9 cellular contexts compared by ENCODE assay signal in the genomic region with DNA sequence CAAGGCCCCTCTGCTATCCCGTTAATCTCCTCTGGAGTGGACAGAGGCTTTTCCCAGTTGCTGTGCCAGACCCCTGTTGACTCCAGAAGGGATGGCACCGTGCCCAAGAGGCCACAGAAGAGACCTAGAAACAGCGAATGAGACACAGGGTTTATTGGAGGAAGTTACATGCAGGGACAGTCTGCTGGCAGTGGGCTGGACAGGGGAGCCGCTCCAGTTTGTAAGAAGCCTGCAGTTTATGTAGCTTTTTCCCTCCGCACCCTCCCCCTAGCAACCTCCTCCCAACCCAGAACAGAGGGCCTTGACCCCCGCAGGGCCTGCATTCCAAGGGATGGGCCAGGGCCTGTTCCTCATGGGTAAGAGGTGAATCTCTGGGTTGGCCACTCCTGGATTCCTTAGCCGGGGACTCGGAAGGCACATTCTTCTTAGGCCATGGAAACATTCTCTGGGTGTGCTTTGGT.
DNase-seq lines count a peak whose midpoint lies in the region; ATAC-seq, FAIRE-seq and TF ChIP-seq lines count a peak whose summit lies in the region.
"Had no signal": no experiment of that assay in that cellular context is flagged by ENCODE, and none has a peak within 500 bp of the region (broad histone marks: within the 10 kb centered on the region; RNA-seq: fewer than 3 reads in every experiment).

No MANE protein-coding gene starts in this region.

- peaks cover 3% of the 10 kb centered on the region for H3K9me3 Mint-ChIP-seq in activated CD8-positive, alpha-beta T cell treated with anti-CD3 and anti-CD28 coated beads, Interleukin-2, amount 10 ng/mL, durations not matched to agents 7 days and 5 days (ENCODE audit: insufficient read depth)
- no peaks in the 10 kb centered on the region for H3K9me3 Mint-ChIP-seq in activated CD8-positive, alpha-beta T cell treated with anti-CD3 and anti-CD28 coated beads for 36 hours
- H3K9me3 Mint-ChIP-seq in central memory CD8-positive, alpha-beta T cell: peaks cover 6% of the 10 kb centered on the region

- DNase-seq in activated CD8-positive, alpha-beta T cell treated with anti-CD3 and anti-CD28 coated beads, Interleukin-2, amount 10 ng/mL, durations not matched to agents 7 days and 5 days: no peak
- DNase-seq in activated CD8-positive, alpha-beta T cell treated with anti-CD3 and anti-CD28 coated beads for 36 hours: no peak
- DNase-seq in central memory CD8-positive, alpha-beta T cell (ENCODE audit: low spot score in 2 of 2): no peak
- DNase-seq in medulla oblongata (ENCODE audit: extremely low spot score) (peak; percentile 79), urothelium cell line (ENCODE audit: low spot score) (peak; percentile 26), HuH-7 (ENCODE audit: low spot score) (no peak), activated gamma-delta T cell treated with Interleukin-2 at 50 U/mL for 16 hours (no peak), putamen (ENCODE audit: low spot score) (no peak)
- DNase-seq: upper lobe of right lung had no signal

- no peak for ATAC-seq in activated CD8-positive, alpha-beta T cell treated with anti-CD3 and anti-CD28 coated beads, Interleukin-2, amount 10 ng/mL, durations not matched to agents 7 days and 5 days
- no peak for ATAC-seq in activated CD8-positive, alpha-beta T cell treated with anti-CD3 and anti-CD28 coated beads for 36 hours
- ATAC-seq in central memory CD8-positive, alpha-beta T cell (replicated peaks; ENCODE audit: extremely low read depth, poor library complexity, severe bottlenecking): no peak
- ATAC-seq: upper lobe of right lung had no signal

- POLR2A ChIA-PET in activated CD8-positive, alpha-beta T cell treated with anti-CD3 and anti-CD28 coated beads, Interleukin-2, amount 10 ng/mL, durations not matched to agents 7 days and 5 days (lab: Charles Lee): no interaction called here
- POLR2A ChIA-PET in activated CD8-positive, alpha-beta T cell treated with anti-CD3 and anti-CD28 coated beads for 36 hours (lab: Charles Lee): no interaction called here

- no peak for FAIRE-seq in urothelium cell line (lab: Jason Lieb, UNC)

- CTCF ChIA-PET in activated CD8-positive, alpha-beta T cell treated with anti-CD3 and anti-CD28 coated beads, Interleukin-2, amount 10 ng/mL, durations not matched to agents 7 days and 5 days (lab: Charles Lee): no interaction called here
- CTCF ChIA-PET in activated CD8-positive, alpha-beta T cell treated with anti-CD3 and anti-CD28 coated beads for 36 hours (lab: Charles Lee): no interaction called here

- peaks cover 6% of the 10 kb centered on the region for H3K36me3 Mint-ChIP-seq in activated CD8-positive, alpha-beta T cell treated with anti-CD3 and anti-CD28 coated beads, Interleukin-2, amount 10 ng/mL, durations not matched to agents 7 days and 5 days (ENCODE audit: low read depth)
- H3K36me3 Mint-ChIP-seq in activated CD8-positive, alpha-beta T cell treated with anti-CD3 and anti-CD28 coated beads for 36 hours (ENCODE audit: low read depth): no peaks in the 10 kb centered on the region
- peaks cover 6% of the 10 kb centered on the region for H3K36me3 Mint-ChIP-seq in central memory CD8-positive, alpha-beta T cell (ENCODE audit: insufficient read depth)

- H3K4me3 Mint-ChIP-seq in activated CD8-positive, alpha-beta T cell treated with anti-CD3 and anti-CD28 coated beads, Interleukin-2, amount 10 ng/mL, durations not matched to agents 7 days and 5 days: no peak overlapping the region
- H3K4me3 Mint-ChIP-seq in activated CD8-positive, alpha-beta T cell treated with anti-CD3 and anti-CD28 coated beads for 36 hours: no peak overlapping the region
- H3K4me3 Mint-ChIP-seq in central memory CD8-positive, alpha-beta T cell: no peak overlapping the region

- peaks cover 3% of the 10 kb centered on the region for H3K27me3 Mint-ChIP-seq in activated CD8-positive, alpha-beta T cell treated with anti-CD3 and anti-CD28 coated beads, Interleukin-2, amount 10 ng/mL, durations not matched to agents 7 days and 5 days (ENCODE audit: low read depth)
- peaks cover 8% of the 10 kb centered on the region for H3K27me3 Mint-ChIP-seq in activated CD8-positive, alpha-beta T cell treated with anti-CD3 and anti-CD28 coated beads for 36 hours
- H3K27me3 Mint-ChIP-seq in central memory CD8-positive, alpha-beta T cell: no peaks in the 10 kb centered on the region

- TF ChIP-seq CTCF in activated CD8-positive, alpha-beta T cell treated with anti-CD3 and anti-CD28 coated beads for 36 hours (IDR thresholded peaks at IDR 0.05): no peak

- H3K27ac Mint-ChIP-seq in activated CD8-positive, alpha-beta T cell treated with anti-CD3 and anti-CD28 coated beads, Interleukin-2, amount 10 ng/mL, durations not matched to agents 7 days and 5 days: peak overlapping the region; percentile 79
- no peak overlapping the region for H3K27ac Mint-ChIP-seq in activated CD8-positive, alpha-beta T cell treated with anti-CD3 and anti-CD28 coated beads for 36 hours
- peak overlapping the region; percentile 99 for H3K27ac Mint-ChIP-seq in central memory CD8-positive, alpha-beta T cell (ENCODE audit: low read depth)

- peaks cover 69% of the 10 kb centered on the region for H3K4me1 Mint-ChIP-seq in activated CD8-positive, alpha-beta T cell treated with anti-CD3 and anti-CD28 coated beads, Interleukin-2, amount 10 ng/mL, durations not matched to agents 7 days and 5 days (ENCODE audit: low read depth)
- H3K4me1 Mint-ChIP-seq in activated CD8-positive, alpha-beta T cell treated with anti-CD3 and anti-CD28 coated beads for 36 hours (ENCODE audit: low read depth): peaks cover 36% of the 10 kb centered on the region
- H3K4me1 Mint-ChIP-seq in central memory CD8-positive, alpha-beta T cell: peaks cover 60% of the 10 kb centered on the region

- intact Hi-C loops in activated CD8-positive, alpha-beta T cell treated with anti-CD3 and anti-CD28 coated beads for 36 hours (cut with micrococcal nuclease): no loop called here

Comparison
In these comparisons a context has a peak if more than half of its experiments do, and no peak if none do; other contexts are left out.
1. DNase-seq: peak in medulla oblongata (single experiment) and urothelium cell line (single experiment); none in activated CD8-positive, alpha-beta T cell treated with anti-CD3 and anti-CD28 coated beads, Interleukin-2, amount 10 ng/mL, durations not matched to agents 7 days and 5 days (single experiment), activated CD8-positive, alpha-beta T cell treated with anti-CD3 and anti-CD28 coated beads for 36 hours (single experiment), central memory CD8-positive, alpha-beta T cell (0 of 2), HuH-7 (single experiment), activated gamma-delta T cell treated with Interleukin-2 at 50 U/mL for 16 hours (single experiment) and putamen (single experiment).